In genomic region chr10:86392723-86393094, GRCh38 we compare ENCODE assay signal across 17 cellular contexts. TPM values are rescaled to one million over a fixed set of nuclear protein-coding genes. Genes with fewer than 3 reads are reported as not detected.
A peak's percentile ranks its signal among the peaks of the same experiment; 100 is the strongest.
DNase-seq lines count a peak whose midpoint lies in the region; ATAC-seq and TF ChIP-seq lines count a peak whose summit lies in the region.
"Had no signal": no experiment of that assay in that cellular context is flagged by ENCODE, and none has a peak within 500 bp of the region (broad histone marks: within the 10 kb centered on the region; RNA-seq: fewer than 3 reads in every experiment).

No MANE protein-coding gene starts in this region.

- no peak for DNase-seq in GM12864 (ENCODE audit: low read depth)
- DNase-seq in GM19238 (ENCODE audit: insufficient read length, low spot score) = peak; percentile 36
- no peak for DNase-seq in mesendoderm
- no peak for DNase-seq in NCI-H2171 (lab: John Stamatoyannopoulos, UW)
- no peak for DNase-seq in A172 (ENCODE audit: low spot score)
- DNase-seq in NCI-H748 treated with DMSO at 0.1 percent for 48 hours (lab: John Stamatoyannopoulos, UW) = no peak
- DNase-seq: amniotic stem cell; DMS53; effector memory CD8-positive, alpha-beta T cell; glutamatergic neuron; NCI-H2081; stimulated activated naive CD4-positive, alpha-beta T cell treated with Interleukin-2 at 50 U/mL for 16 hours had no signal

- no peak overlapping the region for H4K8ac ChIP-seq in mesendoderm (ENCODE audit: low read depth, low read length)

- H2BK5ac ChIP-seq in mesendoderm (ENCODE audit: low read length) = no peak overlapping the region

- H3K36me3 ChIP-seq in mesendoderm (ENCODE audit: control insufficient read depth, insufficient read depth, low read length) = no peaks in the 10 kb centered on the region
- H3K36me3 ChIP-seq: HAP-1 had no signal

- no peak overlapping the region for H3K4me2 ChIP-seq in mesendoderm (ENCODE audit: low read length)

- no peak overlapping the region for H3K27ac ChIP-seq in mesendoderm (ENCODE audit: low read depth, low read length)

- ATAC-seq in HG02678 (IDR thresholded peaks at IDR 0.05; ENCODE audit: unreplicated experiment) = peak; percentile 42
- peak; percentile 63 for ATAC-seq in HG03575 (IDR thresholded peaks at IDR 0.05; ENCODE audit: extremely low read depth, insufficient number of reproducible peaks, low FRiP score, unreplicated experiment)
- ATAC-seq: activated CD8-positive, alpha-beta memory T cell treated with anti-CD3 and anti-CD28 coated beads, Interleukin-2, amount 10 ng/mL, durations not matched to agents 7 days and 5 days; effector memory CD8-positive, alpha-beta T cell had no signal

- H3K56ac ChIP-seq in mesendoderm (ENCODE audit: low read length) = no peak overlapping the region

- no peaks in the 10 kb centered on the region for H3K27me3 ChIP-seq in mesendoderm (ENCODE audit: insufficient read depth, low read length, poor library complexity)

- H4K5ac ChIP-seq in mesendoderm (ENCODE audit: low read length) = no peak overlapping the region

- WGBS in mesendoderm (ENCODE audit: extremely low coverage, insufficient coverage, low lambda C conversion rate) = no CpG with 5 or more reads among the region's 7 CpGs

- no peak overlapping the region for H3K9ac ChIP-seq in mesendoderm (ENCODE audit: low read length)

- H3K4ac ChIP-seq in mesendoderm (ENCODE audit: low read depth, low read length) = no peak overlapping the region

- no peaks in the 10 kb centered on the region for H3K4me1 ChIP-seq in mesendoderm (ENCODE audit: control insufficient read depth, low read depth, low read length)
- H3K4me1 ChIP-seq: HAP-1 had no signal

- H2BK15ac ChIP-seq in mesendoderm (replicated peaks; ENCODE audit: low read depth) = no peak overlapping the region

- H3K23ac ChIP-seq in mesendoderm (ENCODE audit: low read length) = no peak overlapping the region

- no peaks in the 10 kb centered on the region for H3K79me1 ChIP-seq in mesendoderm (ENCODE audit: low read length)

- no peaks in the 10 kb centered on the region for H3K79me2 ChIP-seq in mesendoderm (ENCODE audit: control insufficient read depth, insufficient read depth, low read length)

- no peak for TF ChIP-seq CTCF in GM12864 (IDR thresholded peaks at IDR 0.05; ENCODE audit: low read depth, low read length, missing control alignments)

- H2AK5ac ChIP-seq in mesendoderm (ENCODE audit: low read length) = no peak overlapping the region

- H3K4me3 ChIP-seq in GM12864 (ENCODE audit: low read depth, low read length) (peak overlapping the region; percentile 69), mesendoderm (ENCODE audit: low read length) (no peak overlapping the region)
- H3K4me3 ChIP-seq: HAP-1 had no signal

- no peak overlapping the region for H3K18ac ChIP-seq in mesendoderm (ENCODE audit: low read length)

- H2BK120ac ChIP-seq in mesendoderm (ENCODE audit: low read depth, low read length) = no peak overlapping the region

RNA-seq across cellular contexts. Expression of gene GRID1, which starts 26.1 kb away (rescaled TPM):
- polyA plus RNA-seq in mesendoderm (2013, experiment 1 of 2) = 0.28 TPM
- 0.29 TPM for polyA plus RNA-seq in mesendoderm (2013, experiment 2 of 2)
- total RNA-seq in A172 (2014; rRNA removed; shearing (Covaris generic)) = 4.9 and 5.2 TPM in 2 replicates
- total RNA-seq: activated CD8-positive, alpha-beta memory T cell treated with anti-CD3 and anti-CD28 coated beads, Interleukin-2, amount 10 ng/mL, durations not matched to agents 7 days and 5 days had no signal
- polyA plus RNA-seq: AG04450 had no signal
